ENCODE assay signal across 1 cellular context in the genomic region with DNA sequence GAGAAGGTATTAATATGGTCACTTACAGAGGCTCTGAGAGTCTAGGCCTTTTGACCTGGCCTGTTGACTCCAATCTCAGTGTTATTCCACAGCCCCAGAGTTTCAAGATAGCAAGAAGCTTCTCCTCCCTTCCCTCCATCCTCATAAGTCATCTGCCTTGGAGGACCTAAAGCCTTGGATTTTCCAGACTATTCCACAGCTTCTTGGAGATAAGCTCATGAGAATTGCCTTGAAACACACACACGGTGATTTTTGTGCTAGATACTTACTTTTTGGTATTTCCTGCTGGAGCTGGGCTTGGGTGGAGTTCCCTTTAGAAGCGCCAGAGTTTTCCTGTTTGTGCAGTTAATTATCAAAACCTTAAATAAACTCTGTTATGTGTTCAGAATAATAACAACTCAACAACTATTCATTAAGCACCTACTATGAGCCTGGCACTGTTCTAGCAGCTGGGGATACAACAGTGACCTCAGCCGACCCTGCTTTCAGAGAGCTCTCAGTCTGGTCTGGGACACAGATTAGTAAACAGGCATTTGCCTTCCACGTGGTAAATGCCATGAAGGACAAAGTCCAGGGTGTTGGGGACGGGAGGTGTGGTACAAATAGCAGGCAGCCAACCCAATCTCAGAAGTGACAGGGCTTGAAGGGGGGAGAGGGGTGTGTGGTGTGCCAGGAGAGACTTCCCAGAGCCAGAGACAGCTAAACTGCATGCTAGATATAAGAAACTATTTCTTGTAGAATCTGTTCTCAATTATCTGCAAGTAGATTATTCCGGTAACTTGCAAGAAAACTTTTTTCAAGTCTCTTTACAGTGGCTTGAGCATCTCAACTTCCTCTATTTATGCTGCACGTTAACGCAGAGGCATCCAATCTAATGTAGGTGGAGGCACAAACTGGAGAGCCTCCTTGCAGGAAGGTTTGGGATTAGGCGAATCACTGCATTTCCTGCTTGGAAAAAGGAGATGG.
A peak's percentile ranks its signal among the peaks of the same experiment; 100 is the strongest.
TF ChIP-seq lines count a peak whose summit lies in the region.

No MANE protein-coding gene starts in this region.

TF ChIP-seq in HepG2, 621 proteins besides CTCF, POLR2A, EP300 and RAD21 (continued from another document and continues in another):
- TF ChIP-seq, protein P1, sequence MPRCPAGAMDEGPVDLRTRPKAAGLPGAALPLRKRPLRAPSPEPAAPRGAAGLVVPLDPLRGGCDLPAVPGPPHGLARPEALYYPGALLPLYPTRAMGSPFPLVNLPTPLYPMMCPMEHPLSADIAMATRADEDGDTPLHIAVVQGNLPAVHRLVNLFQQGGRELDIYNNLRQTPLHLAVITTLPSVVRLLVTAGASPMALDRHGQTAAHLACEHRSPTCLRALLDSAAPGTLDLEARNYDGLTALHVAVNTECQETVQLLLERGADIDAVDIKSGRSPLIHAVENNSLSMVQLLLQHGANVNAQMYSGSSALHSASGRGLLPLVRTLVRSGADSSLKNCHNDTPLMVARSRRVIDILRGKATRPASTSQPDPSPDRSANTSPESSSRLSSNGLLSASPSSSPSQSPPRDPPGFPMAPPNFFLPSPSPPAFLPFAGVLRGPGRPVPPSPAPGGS (CRISPR knock-in tag; IDR thresholded peaks at IDR 0.05): no peak
- TF ChIP-seq ZNF451 (CRISPR knock-in tag; IDR thresholded peaks at IDR 0.05): no peak
- TF ChIP-seq TARDBP (CRISPR knock-in tag; IDR thresholded peaks at IDR 0.05): peak; percentile 95
- peak; percentile 57 for TF ChIP-seq HMG20B (CRISPR knock-in tag; conservative IDR thresholded peaks at IDR 0.05)
- TF ChIP-seq ZIK1 (CRISPR knock-in tag; IDR thresholded peaks at IDR 0.05; ENCODE audit: borderline replicate concordance, low read depth): no peak
- no peak for TF ChIP-seq ZNF207 (IDR thresholded peaks at IDR 0.05; ENCODE audit: borderline replicate concordance)
- TF ChIP-seq POGZ (CRISPR knock-in tag; IDR thresholded peaks at IDR 0.05): peak; percentile 71; the same call in 1 of the 2 replicates
- TF ChIP-seq, protein P2, sequence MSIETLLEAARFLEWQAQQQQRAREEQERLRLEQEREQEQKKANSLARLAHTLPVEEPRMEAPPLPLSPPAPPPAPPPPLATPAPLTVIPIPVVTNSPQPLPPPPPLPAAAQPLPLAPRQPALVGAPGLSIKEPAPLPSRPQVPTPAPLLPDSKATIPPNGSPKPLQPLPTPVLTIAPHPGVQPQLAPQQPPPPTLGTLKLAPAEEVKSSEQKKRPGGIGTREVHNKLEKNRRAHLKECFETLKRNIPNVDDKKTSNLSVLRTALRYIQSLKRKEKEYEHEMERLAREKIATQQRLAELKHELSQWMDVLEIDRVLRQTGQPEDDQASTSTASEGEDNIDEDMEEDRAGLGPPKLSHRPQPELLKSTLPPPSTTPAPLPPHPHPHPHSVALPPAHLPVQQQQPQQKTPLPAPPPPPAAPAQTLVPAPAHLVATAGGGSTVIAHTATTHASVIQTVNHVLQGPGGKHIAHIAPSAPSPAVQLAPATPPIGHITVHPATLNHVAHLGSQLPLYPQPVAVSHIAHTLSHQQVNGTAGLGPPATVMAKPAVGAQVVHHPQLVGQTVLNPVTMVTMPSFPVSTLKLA (IDR thresholded peaks at IDR 0.05): peak; percentile 96
- no peak for TF ChIP-seq HOXD1 (CRISPR knock-in tag; IDR thresholded peaks at IDR 0.05)
- TF ChIP-seq AGO2 (optimal IDR thresholded peaks at IDR 0.05; ENCODE audit: low read depth, low read length): no peak
- peak; percentile 92 for TF ChIP-seq ZNF430 (CRISPR knock-in tag; IDR thresholded peaks at IDR 0.05)
- TF ChIP-seq FOXC1 (CRISPR knock-in tag; IDR thresholded peaks at IDR 0.05; ENCODE audit: borderline replicate concordance): peak; percentile 53; the same call in 1 of the 2 replicates
- TF ChIP-seq NFE2 (CRISPR knock-in tag; IDR thresholded peaks at IDR 0.05): no peak
- TF ChIP-seq ZSCAN30 (CRISPR knock-in tag; IDR thresholded peaks at IDR 0.05): no peak
- peak; percentile 81 for TF ChIP-seq THAP11 (CRISPR knock-in tag; IDR thresholded peaks at IDR 0.05)
- TF ChIP-seq SOX13 (IDR thresholded peaks at IDR 0.05): peak; percentile 49; the same call in 1 of the 2 replicates
- peak in 1 of 2 experiments; percentile 82; a peak in 2 of 4 replicates for TF ChIP-seq SOX13 (CRISPR knock-in tag; conservative IDR thresholded peaks at IDR 0.05 in 1 of 2, IDR thresholded peaks at IDR 0.05 in 1 of 2)
- TF ChIP-seq KDM2A (CRISPR knock-in tag; IDR thresholded peaks at IDR 0.05; ENCODE audit: borderline replicate concordance, low read depth): peak; percentile 62; the same call in 1 of the 2 replicates
- no peak for TF ChIP-seq ZNF431 (CRISPR knock-in tag; IDR thresholded peaks at IDR 0.05; ENCODE audit: borderline replicate concordance, low read depth)
- TF ChIP-seq, protein P3, sequence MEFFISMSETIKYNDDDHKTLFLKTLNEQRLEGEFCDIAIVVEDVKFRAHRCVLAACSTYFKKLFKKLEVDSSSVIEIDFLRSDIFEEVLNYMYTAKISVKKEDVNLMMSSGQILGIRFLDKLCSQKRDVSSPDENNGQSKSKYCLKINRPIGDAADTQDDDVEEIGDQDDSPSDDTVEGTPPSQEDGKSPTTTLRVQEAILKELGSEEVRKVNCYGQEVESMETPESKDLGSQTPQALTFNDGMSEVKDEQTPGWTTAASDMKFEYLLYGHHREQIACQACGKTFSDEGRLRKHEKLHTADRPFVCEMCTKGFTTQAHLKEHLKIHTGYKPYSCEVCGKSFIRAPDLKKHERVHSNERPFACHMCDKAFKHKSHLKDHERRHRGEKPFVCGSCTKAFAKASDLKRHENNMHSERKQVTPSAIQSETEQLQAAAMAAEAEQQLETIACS (CRISPR knock-in tag; IDR thresholded peaks at IDR 0.05): no peak
- TF ChIP-seq KLF6 (CRISPR knock-in tag; IDR thresholded peaks at IDR 0.05): peak; percentile 76; the same call in 1 of the 2 replicates
- TF ChIP-seq RBFOX2 (IDR thresholded peaks at IDR 0.05; ENCODE audit: low read depth, low read length): no peak
- no peak for TF ChIP-seq ZNF570 (CRISPR knock-in tag; IDR thresholded peaks at IDR 0.05; ENCODE audit: borderline replicate concordance)
- TF ChIP-seq CREM (IDR thresholded peaks at IDR 0.05): peak; percentile 58
- TF ChIP-seq CREM (CRISPR knock-in tag; IDR thresholded peaks at IDR 0.05): no peak
- TF ChIP-seq, protein P4, sequence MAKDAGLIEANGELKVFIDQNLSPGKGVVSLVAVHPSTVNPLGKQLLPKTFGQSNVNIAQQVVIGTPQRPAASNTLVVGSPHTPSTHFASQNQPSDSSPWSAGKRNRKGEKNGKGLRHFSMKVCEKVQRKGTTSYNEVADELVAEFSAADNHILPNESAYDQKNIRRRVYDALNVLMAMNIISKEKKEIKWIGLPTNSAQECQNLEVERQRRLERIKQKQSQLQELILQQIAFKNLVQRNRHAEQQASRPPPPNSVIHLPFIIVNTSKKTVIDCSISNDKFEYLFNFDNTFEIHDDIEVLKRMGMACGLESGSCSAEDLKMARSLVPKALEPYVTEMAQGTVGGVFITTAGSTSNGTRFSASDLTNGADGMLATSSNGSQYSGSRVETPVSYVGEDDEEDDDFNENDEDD (CRISPR knock-in tag; IDR thresholded peaks at IDR 0.05; ENCODE audit: borderline replicate concordance): 0 out of 2 replicates have a peak, but pooled peaks have one; percentile 44
- no peak for TF ChIP-seq CEBPB (IDR thresholded peaks at IDR 0.05; ENCODE audit: borderline replicate concordance, low read depth, low read length)
- TF ChIP-seq ZNF10 (CRISPR knock-in tag; IDR thresholded peaks at IDR 0.05; ENCODE audit: borderline replicate concordance, low read depth): no peak
- TF ChIP-seq IKZF4 (CRISPR knock-in tag; IDR thresholded peaks at IDR 0.05; ENCODE audit: borderline replicate concordance, low read depth, not compliant biosample characterization): no peak
- TF ChIP-seq NFRKB (IDR thresholded peaks at IDR 0.05): no peak
- no peak; the same call in 1 of the 2 replicates for TF ChIP-seq RNF2 (conservative IDR thresholded peaks at IDR 0.05; ENCODE audit: low read depth)
- no peak for TF ChIP-seq SNAI1 (CRISPR knock-in tag; IDR thresholded peaks at IDR 0.05; ENCODE audit: borderline replicate concordance)
- peak; percentile 92 for TF ChIP-seq HDAC2 (CRISPR knock-in tag; IDR thresholded peaks at IDR 0.05)
- TF ChIP-seq ZBTB20 (CRISPR knock-in tag; IDR thresholded peaks at IDR 0.05; ENCODE audit: borderline replicate concordance, low read depth): peak; percentile 55; the same call in 1 of the 2 replicates
- TF ChIP-seq ZNF792 (CRISPR knock-in tag; IDR thresholded peaks at IDR 0.05): peak; percentile 58; the same call in 1 of the 2 replicates
- TF ChIP-seq, protein P5, sequence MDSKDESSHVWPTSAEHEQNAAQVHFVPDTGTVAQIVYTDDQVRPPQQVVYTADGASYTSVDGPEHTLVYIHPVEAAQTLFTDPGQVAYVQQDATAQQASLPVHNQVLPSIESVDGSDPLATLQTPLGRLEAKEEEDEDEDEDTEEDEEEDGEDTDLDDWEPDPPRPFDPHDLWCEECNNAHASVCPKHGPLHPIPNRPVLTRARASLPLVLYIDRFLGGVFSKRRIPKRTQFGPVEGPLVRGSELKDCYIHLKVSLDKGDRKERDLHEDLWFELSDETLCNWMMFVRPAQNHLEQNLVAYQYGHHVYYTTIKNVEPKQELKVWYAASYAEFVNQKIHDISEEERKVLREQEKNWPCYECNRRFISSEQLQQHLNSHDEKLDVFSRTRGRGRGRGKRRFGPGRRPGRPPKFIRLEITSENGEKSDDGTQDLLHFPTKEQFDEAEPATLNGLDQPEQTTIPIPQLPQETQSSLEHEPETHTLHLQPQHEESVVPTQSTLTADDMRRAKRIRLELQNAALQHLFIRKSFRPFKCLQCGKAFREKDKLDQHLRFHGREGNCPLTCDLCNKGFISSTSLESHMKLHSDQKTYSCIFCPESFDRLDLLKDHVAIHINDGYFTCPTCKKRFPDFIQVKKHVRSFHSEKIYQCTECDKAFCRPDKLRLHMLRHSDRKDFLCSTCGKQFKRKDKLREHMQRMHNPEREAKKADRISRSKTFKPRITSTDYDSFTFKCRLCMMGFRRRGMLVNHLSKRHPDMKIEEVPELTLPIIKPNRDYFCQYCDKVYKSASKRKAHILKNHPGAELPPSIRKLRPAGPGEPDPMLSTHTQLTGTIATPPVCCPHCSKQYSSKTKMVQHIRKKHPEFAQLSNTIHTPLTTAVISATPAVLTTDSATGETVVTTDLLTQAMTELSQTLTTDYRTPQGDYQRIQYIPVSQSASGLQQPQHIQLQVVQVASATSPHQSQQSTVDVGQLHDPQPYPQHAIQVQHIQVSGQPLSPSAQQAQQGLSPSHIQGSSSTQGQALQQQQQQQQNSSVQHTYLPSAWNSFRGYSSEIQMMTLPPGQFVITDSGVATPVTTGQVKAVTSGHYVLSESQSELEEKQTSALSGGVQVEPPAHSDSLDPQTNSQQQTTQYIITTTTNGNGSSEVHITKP (CRISPR knock-in tag; IDR thresholded peaks at IDR 0.05; ENCODE audit: low read depth): peak; percentile 45; the same call in 1 of the 2 replicates
- TF ChIP-seq SRF (IDR thresholded peaks at IDR 0.05; ENCODE audit: low read depth, low read length): no peak
- TF ChIP-seq PHB2 (IDR thresholded peaks at IDR 0.05; ENCODE audit: partially characterized antibody): no peak
- peak; percentile 88 for TF ChIP-seq HNF4G (IDR thresholded peaks at IDR 0.05; ENCODE audit: borderline replicate concordance, low read depth, low read length)
- TF ChIP-seq HNF4G (CRISPR knock-in tag; IDR thresholded peaks at IDR 0.05; ENCODE audit: borderline replicate concordance, low read depth): peak; percentile 92
- TF ChIP-seq ZNF205 (CRISPR knock-in tag; IDR thresholded peaks at IDR 0.05): peak; percentile 23; the same call in 1 of the 2 replicates
- TF ChIP-seq ZSCAN25 (CRISPR knock-in tag; IDR thresholded peaks at IDR 0.05): peak; percentile 58; the same call in 1 of the 2 replicates
- TF ChIP-seq, protein P6, sequence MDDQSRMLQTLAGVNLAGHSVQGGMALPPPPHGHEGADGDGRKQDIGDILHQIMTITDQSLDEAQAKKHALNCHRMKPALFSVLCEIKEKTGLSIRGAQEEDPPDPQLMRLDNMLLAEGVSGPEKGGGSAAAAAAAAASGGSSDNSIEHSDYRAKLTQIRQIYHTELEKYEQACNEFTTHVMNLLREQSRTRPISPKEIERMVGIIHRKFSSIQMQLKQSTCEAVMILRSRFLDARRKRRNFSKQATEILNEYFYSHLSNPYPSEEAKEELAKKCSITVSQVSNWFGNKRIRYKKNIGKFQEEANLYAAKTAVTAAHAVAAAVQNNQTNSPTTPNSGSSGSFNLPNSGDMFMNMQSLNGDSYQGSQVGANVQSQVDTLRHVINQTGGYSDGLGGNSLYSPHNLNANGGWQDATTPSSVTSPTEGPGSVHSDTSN (CRISPR knock-in tag; IDR thresholded peaks at IDR 0.05; ENCODE audit: borderline replicate concordance): no peak
- peak; percentile 43; the same call in 1 of the 2 replicates for TF ChIP-seq SIX4 (CRISPR knock-in tag; IDR thresholded peaks at IDR 0.05)
- no peak for TF ChIP-seq ZNF616 (CRISPR knock-in tag; IDR thresholded peaks at IDR 0.05; ENCODE audit: low read depth)
- TF ChIP-seq, protein P7, sequence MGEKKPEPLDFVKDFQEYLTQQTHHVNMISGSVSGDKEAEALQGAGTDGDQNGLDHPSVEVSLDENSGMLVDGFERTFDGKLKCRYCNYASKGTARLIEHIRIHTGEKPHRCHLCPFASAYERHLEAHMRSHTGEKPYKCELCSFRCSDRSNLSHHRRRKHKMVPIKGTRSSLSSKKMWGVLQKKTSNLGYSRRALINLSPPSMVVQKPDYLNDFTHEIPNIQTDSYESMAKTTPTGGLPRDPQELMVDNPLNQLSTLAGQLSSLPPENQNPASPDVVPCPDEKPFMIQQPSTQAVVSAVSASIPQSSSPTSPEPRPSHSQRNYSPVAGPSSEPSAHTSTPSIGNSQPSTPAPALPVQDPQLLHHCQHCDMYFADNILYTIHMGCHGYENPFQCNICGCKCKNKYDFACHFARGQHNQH (CRISPR knock-in tag; IDR thresholded peaks at IDR 0.05): peak; percentile 96
- TF ChIP-seq PLRG1 (conservative IDR thresholded peaks at IDR 0.05): no peak
- TF ChIP-seq, protein P8, sequence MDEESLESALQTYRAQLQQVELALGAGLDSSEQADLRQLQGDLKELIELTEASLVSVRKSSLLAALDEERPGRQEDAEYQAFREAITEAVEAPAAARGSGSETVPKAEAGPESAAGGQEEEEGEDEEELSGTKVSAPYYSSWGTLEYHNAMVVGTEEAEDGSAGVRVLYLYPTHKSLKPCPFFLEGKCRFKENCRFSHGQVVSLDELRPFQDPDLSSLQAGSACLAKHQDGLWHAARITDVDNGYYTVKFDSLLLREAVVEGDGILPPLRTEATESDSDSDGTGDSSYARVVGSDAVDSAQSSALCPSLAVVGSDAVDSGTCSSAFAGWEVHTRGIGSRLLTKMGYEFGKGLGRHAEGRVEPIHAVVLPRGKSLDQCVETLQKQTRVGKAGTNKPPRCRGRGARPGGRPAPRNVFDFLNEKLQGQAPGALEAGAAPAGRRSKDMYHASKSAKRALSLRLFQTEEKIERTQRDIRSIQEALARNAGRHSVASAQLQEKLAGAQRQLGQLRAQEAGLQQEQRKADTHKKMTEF (CRISPR knock-in tag; IDR thresholded peaks at IDR 0.05): peak; percentile 91
- TF ChIP-seq SMAD9 (CRISPR knock-in tag; IDR thresholded peaks at IDR 0.05): no peak
- TF ChIP-seq, protein P9, sequence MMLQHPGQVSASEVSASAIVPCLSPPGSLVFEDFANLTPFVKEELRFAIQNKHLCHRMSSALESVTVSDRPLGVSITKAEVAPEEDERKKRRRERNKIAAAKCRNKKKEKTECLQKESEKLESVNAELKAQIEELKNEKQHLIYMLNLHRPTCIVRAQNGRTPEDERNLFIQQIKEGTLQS (CRISPR knock-in tag; IDR thresholded peaks at IDR 0.05): no peak
- no peak for TF ChIP-seq ZNF552 (CRISPR knock-in tag; IDR thresholded peaks at IDR 0.05; ENCODE audit: borderline replicate concordance)
- TF ChIP-seq TBX2 (CRISPR knock-in tag; IDR thresholded peaks at IDR 0.05; ENCODE audit: borderline replicate concordance): peak; percentile 68; the same call in 1 of the 2 replicates
- TF ChIP-seq ZNF747 (CRISPR knock-in tag; IDR thresholded peaks at IDR 0.05; ENCODE audit: borderline replicate concordance): no peak
